18 cellular contexts compared by ENCODE assay signal in the genomic region with DNA sequence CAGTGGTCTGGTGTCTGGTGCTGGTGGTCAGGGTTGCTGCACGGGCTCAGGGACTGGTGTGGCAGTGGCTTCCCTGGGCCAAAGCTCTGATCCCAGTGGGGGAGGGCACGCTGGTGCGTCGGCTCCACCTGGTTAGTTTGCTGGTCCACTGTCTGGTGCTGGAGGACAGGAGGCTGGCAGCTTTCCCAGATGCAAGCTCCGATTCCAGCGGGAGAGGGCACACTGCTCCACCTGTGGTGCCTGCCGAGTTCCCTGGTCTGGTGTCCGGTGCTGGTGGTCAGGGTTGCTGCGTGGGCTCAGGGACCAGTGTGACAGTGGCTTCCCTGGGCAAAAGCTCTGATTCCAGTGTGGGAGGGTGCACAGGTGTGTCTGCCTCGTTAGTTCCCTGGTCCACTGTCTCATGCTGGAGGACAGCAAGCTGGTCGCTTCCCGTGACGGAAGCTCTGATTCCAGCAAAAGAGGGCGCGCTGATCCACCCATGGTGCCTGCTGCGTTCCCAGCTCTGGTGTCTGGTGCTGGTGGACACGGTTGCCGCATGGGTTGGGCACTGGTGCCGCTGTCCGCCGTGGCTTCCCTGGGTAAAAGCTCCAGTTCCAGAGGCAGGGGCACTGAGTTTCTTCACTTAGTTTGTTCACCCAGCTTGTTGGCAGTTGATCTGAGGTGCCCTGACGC. TPM values are rescaled to one million over a fixed set of nuclear protein-coding genes. Genes with fewer than 3 reads are reported as not detected.
DNase-seq lines count a peak whose midpoint lies in the region; ATAC-seq and TF ChIP-seq lines count a peak whose summit lies in the region.
"Had no signal": no experiment of that assay in that cellular context is flagged by ENCODE, and none has a peak within 500 bp of the region (broad histone marks: within the 10 kb centered on the region; RNA-seq: fewer than 3 reads in every experiment).

No MANE protein-coding gene starts in this region.

- H3K4me1 ChIP-seq in endocrine pancreas (ENCODE audit: control insufficient read depth, insufficient read depth, low read length) = peaks cover 10% of the 10 kb centered on the region
- H3K4me1 ChIP-seq in psoas muscle = no peaks in the 10 kb centered on the region
- peaks cover 0 to 7% (median 2%) of the 10 kb centered on the region in 4 donors for H3K4me1 ChIP-seq in tibial artery

- no peaks in the 10 kb centered on the region for H3K27me3 ChIP-seq in endocrine pancreas (ENCODE audit: control insufficient read depth, insufficient read depth, low read length)
- H3K27me3 ChIP-seq in psoas muscle (ENCODE audit: insufficient read depth in 3 of 3, low read length in 2 of 3) = no peaks in the 10 kb centered on the region
- no peaks in the 10 kb centered on the region for H3K27me3 ChIP-seq in tibial artery
- H3K27me3 ChIP-seq: brain microvascular endothelial cell had no signal

- H3K27ac ChIP-seq in psoas muscle = no peak overlapping the region
- H3K27ac ChIP-seq in tibial artery = no peak overlapping the region
- H3K27ac ChIP-seq: brain microvascular endothelial cell, HL-60, PC-9 had no signal

- DNase-seq in NCI-H1092 (lab: John Stamatoyannopoulos, UW) (peak; percentile 79), NCI-H526 treated with DMSO at 0.1 percent for 48 hours (lab: John Stamatoyannopoulos, UW) (peak; percentile 7), psoas muscle (peak; percentile 39 to 71), tibial artery (no peak)
- DNase-seq: activated CD4-positive, alpha-beta memory T cell treated with anti-CD3 and anti-CD28 coated beads for 36 hours; activated effector memory CD4-positive, alpha-beta T cell treated with anti-CD3 and anti-CD28 coated beads, Interleukin-2, amount 50 U/mL, for 16 hours; brain microvascular endothelial cell; CD4-positive, CD25-positive, alpha-beta regulatory T cell; GF-D8; Kasumi-1; left cardiac atrium; NCI-H2171 treated with DMSO at 0.1 percent for 48 hours; PC-9; T-helper 17 cell had no signal

- 65 to 87% (median 68%) methylated on average over 15 to 22 of the region's 22 CpGs for WGBS in psoas muscle, 3 donors

- TF ChIP-seq CTCF in psoas muscle (IDR thresholded peaks at IDR 0.05) (no peak), tibial artery (IDR thresholded peaks at IDR 0.05) (no peak)

- no peaks in the 10 kb centered on the region for H3K9me3 ChIP-seq in endocrine pancreas (ENCODE audit: control insufficient read depth, low read length)
- H3K9me3 ChIP-seq in psoas muscle = no peaks in the 10 kb centered on the region
- H3K9me3 ChIP-seq in tibial artery = no peaks in the 10 kb centered on the region

- intact Hi-C loops in psoas muscle (cut with DNase I) (no loop called here), tibial artery (cut with DNase I; ENCODE audit: low total_unique reads) (no loop called here)

- H3K9ac ChIP-seq in endocrine pancreas (ENCODE audit: control insufficient read depth, insufficient read depth, low read length) = peak overlapping the region; percentile 81

- ATAC-seq in psoas muscle (peak; percentile 82 to 94 (median 88)), GM21723 (IDR thresholded peaks at IDR 0.05; ENCODE audit: unreplicated experiment) (no peak), GM18519 (IDR thresholded peaks at IDR 0.05; ENCODE audit: low FRiP score, unreplicated experiment) (no peak)
- ATAC-seq: T-helper 17 cell had no signal

- H3K4me3 ChIP-seq in endocrine pancreas (ENCODE audit: control insufficient read depth, insufficient read depth, low read length) (peak overlapping the region; percentile 48), psoas muscle (no peak overlapping the region), tibial artery (no peak overlapping the region)
- H3K4me3 ChIP-seq: PC-9 had no signal

- H3K36me3 ChIP-seq in endocrine pancreas (ENCODE audit: control insufficient read depth, insufficient read depth, low read length) (no peaks in the 10 kb centered on the region), psoas muscle (ENCODE audit: insufficient read depth in 1 of 2, low read depth in 1 of 2) (peaks cover 0 to 24% of the 10 kb centered on the region in 2 donors), tibial artery (no peaks in the 10 kb centered on the region)
- H3K36me3 ChIP-seq: brain microvascular endothelial cell had no signal

RNA-seq across cellular contexts. Expression of a gene that starts 5.8 kb away (rescaled TPM):
- total RNA-seq in psoas muscle = 10 to 100 TPM; 17.4 to 24.1 (median 20.6) TPM
- polyA plus RNA-seq in psoas muscle = 10 to 100 TPM in 1 of 3 donors, 1 to 10 TPM in 2; 6.7 to 15.2 (median 8.4) TPM

Comparison
In these comparisons a context has a peak if more than half of its experiments do, and no peak if none do; other contexts are left out.
1. DNase-seq: peak in NCI-H1092 (single experiment), NCI-H526 treated with DMSO at 0.1 percent for 48 hours (single experiment) and psoas muscle (2 of 2); none in tibial artery (0 of 2).
2. ATAC-seq: peak in psoas muscle (4 of 4); none in GM21723 (single experiment) and GM18519 (single experiment).